ENCODE assay signal across 1 cellular context in the genomic region with DNA sequence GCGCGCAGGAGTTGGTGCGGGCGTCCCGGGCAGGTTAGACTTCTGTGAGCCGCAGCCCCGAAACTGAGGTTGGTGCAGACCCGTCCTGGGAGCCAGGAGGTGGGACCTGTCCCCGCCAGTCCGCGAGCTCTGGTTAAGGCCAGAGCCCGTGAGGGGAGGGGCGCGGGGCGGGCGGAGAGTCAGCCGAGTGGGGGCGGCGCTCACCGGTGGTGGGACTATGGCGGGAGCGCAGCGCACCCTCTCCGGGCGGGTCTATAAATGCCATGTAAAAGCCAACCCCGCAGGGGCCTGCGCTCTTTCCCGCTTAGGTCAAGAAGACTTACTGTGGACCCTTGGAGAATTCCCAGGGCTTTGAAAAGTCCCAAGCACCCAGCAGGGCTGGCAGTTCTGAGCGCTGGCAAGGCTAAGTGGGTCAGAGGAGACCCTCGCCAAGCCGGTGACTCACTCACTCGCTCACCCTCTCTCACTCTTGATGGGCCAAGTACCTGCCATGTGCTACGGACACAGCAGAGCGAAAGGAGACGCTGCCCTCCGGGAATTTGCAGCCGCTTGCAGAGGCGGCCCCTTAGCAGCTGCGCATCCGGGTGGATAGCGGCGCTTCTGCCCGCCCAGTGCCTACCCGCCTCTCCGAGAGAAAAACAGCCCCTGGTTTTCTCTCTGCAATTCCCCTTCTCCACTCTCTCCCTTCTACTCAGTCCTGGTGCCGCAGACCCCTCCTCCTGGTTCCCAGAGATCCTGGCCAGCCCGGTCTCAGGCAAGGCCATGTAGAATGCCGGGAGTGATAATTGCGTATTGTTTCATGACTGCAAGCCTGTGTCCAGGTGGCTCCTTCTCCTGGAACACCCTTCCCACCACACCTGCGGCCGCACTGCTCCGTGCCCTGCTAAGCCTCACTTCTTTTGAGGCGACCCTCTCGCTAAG.
TF ChIP-seq lines count a peak whose summit lies in the region.

TSS of gene ALDH1L1 (minus strand) at position 110 of the 921 bp plus-strand sequence. CDS start 19,607 bp downstream, outside the sequence.

TF ChIP-seq in HEK293, 187 proteins besides CTCF, POLR2A, EP300 and RAD21 (continued from another document):
- TF ChIP-seq ZBTB26 (tag by site-specific recombination; optimal IDR thresholded peaks at IDR 0.05), result peak; percentile 24
- 0 out of 2 replicates have a peak, but pooled peaks have one; percentile 48 for TF ChIP-seq ZNF449 (tag by site-specific recombination; IDR thresholded peaks at IDR 0.05)
